ENCODE assay signal across 9 cellular contexts in genomic region chr6:161618816-161619454, GRCh38.
DNase-seq lines count a peak whose midpoint lies in the region; ATAC-seq and TF ChIP-seq lines count a peak whose summit lies in the region.
"Had no signal": no experiment of that assay in that cellular context is flagged by ENCODE, and none has a peak within 500 bp of the region (broad histone marks: within the 10 kb centered on the region; RNA-seq: fewer than 3 reads in every experiment).

No MANE protein-coding gene starts in this region.

- no peaks in the 10 kb centered on the region for H3K36me3 Mint-ChIP-seq in WTC11
- no peaks in the 10 kb centered on the region for H3K36me3 Mint-ChIP-seq in CD4-positive, alpha-beta memory T cell

- no peak overlapping the region for H3K27ac ChIP-seq in CD4-positive, alpha-beta memory T cell (ENCODE audit: low read depth, low read length)
- H3K27ac ChIP-seq: breast epithelium had no signal

- TF ChIP-seq CTCF in WTC11 (IDR thresholded peaks at IDR 0.05), result no peak

- no peaks in the 10 kb centered on the region for H3K9me3 Mint-ChIP-seq in WTC11
- peaks cover 0 to 4% (median 0%) of the 10 kb centered on the region in 8 donors for H3K9me3 Mint-ChIP-seq in CD4-positive, alpha-beta memory T cell

- CTCF ChIA-PET in WTC11 (lab: Charles Lee), result interaction anchor here (0.6 to 2.2 kb wide), 20 partner anchors 10 to 960 kb away, joined by 3 to 20 read pairs (median 3); no protein-coding TSS in a partner anchor
- CTCF ChIA-PET in CD4-positive, alpha-beta memory T cell (lab: Charles Lee; ENCODE audit: partially characterized antibody), result interaction anchor here (0.8 kb wide), 1 partner anchor 11 kb away, joined by 3 read pairs; no protein-coding TSS in a partner anchor

- H3K36me3 ChIP-seq in CD4-positive, alpha-beta memory T cell (ENCODE audit: insufficient read depth, low read length), result no peaks in the 10 kb centered on the region
- H3K36me3 ChIP-seq: breast epithelium had no signal

- H3K4me1 Mint-ChIP-seq in WTC11, result no peaks in the 10 kb centered on the region
- no peaks in the 10 kb centered on the region for H3K4me1 Mint-ChIP-seq in CD4-positive, alpha-beta memory T cell

- intact Hi-C loops in CD4-positive, alpha-beta memory T cell (cut with micrococcal nuclease), result no loop called here

- peak; percentile 90 for DNase-seq in Ammon's horn (ENCODE audit: low spot score)
- DNase-seq in LoVo (ENCODE audit: low spot score), result peak; percentile 16
- DNase-seq in WTC11 (ENCODE audit: low spot score), result peak; percentile 54
- DNase-seq in inferior parietal cortex (ENCODE audit: extremely low spot score), result peak; percentile 85
- DNase-seq in CD4-positive, alpha-beta memory T cell, result no peak
- no peak for DNase-seq in SKM-1 treated with dmso at 0.1 percent for 144 hours (lab: John Stamatoyannopoulos, UW; ENCODE audit: unreplicated experiment)

- no peak overlapping the region for H3K4me3 ChIP-seq in CD4-positive, alpha-beta memory T cell (ENCODE audit: low read length in 2 of 2)
- H3K4me3 ChIP-seq: breast epithelium had no signal

- peak; percentile 88 for ATAC-seq in WTC11
- no peak for ATAC-seq in GM19467 (IDR thresholded peaks at IDR 0.05; ENCODE audit: unreplicated experiment)
- ATAC-seq in HG02840 (IDR thresholded peaks at IDR 0.05; ENCODE audit: low FRiP score, unreplicated experiment), result no peak

- H3K4me3 Mint-ChIP-seq in WTC11, result no peak overlapping the region
- no peak overlapping the region for H3K4me3 Mint-ChIP-seq in CD4-positive, alpha-beta memory T cell

- H3K27ac Mint-ChIP-seq in WTC11, result no peak overlapping the region
- H3K27ac Mint-ChIP-seq in CD4-positive, alpha-beta memory T cell, result no peak overlapping the region

- H3K27me3 ChIP-seq in CD4-positive, alpha-beta memory T cell (ENCODE audit: insufficient read depth, low read length), result no peaks in the 10 kb centered on the region
- H3K27me3 ChIP-seq: breast epithelium had no signal

- no peaks in the 10 kb centered on the region for H3K27me3 Mint-ChIP-seq in WTC11 (ENCODE audit: low read depth)
- H3K27me3 Mint-ChIP-seq in CD4-positive, alpha-beta memory T cell, result no peaks in the 10 kb centered on the region

- no peaks in the 10 kb centered on the region for H3K4me1 ChIP-seq in CD4-positive, alpha-beta memory T cell (ENCODE audit: insufficient read depth, low read length)
- H3K4me1 ChIP-seq: breast epithelium had no signal

- POLR2A ChIA-PET in WTC11 (lab: Charles Lee), result interaction anchor here (0.6 kb wide), 1 partner anchor 137 kb away, joined by 3 read pairs; no protein-coding TSS in a partner anchor
- POLR2A ChIA-PET in CD4-positive, alpha-beta memory T cell (lab: Charles Lee; ENCODE audit: partially characterized antibody), result no interaction called here

- no peaks in the 10 kb centered on the region for H3K9me3 ChIP-seq in CD4-positive, alpha-beta memory T cell (ENCODE audit: control insufficient read depth in 1 of 2, low read length in 2 of 2)
- H3K9me3 ChIP-seq: breast epithelium had no signal

TF ChIP-seq in WTC11, 78 proteins besides CTCF, POLR2A, EP300 and RAD21:
- TF ChIP-seq RELA (CRISPR knock-in tag; IDR thresholded peaks at IDR 0.05; ENCODE audit: borderline replicate concordance), result no peak
- TF ChIP-seq ELF4 (CRISPR knock-in tag; IDR thresholded peaks at IDR 0.05; ENCODE audit: low read depth), result no peak
TF ChIP-seq in WTC11: peak in this region for 0.

Comparison
In these comparisons a context has a peak if more than half of its experiments do, and no peak if none do; other contexts are left out.
1. DNase-seq: peak in Ammon's horn (single experiment), LoVo (single experiment), WTC11 (single experiment) and inferior parietal cortex (single experiment); none in CD4-positive, alpha-beta memory T cell (0 of 5) and SKM-1 treated with dmso at 0.1 percent for 144 hours (single experiment).